ENCODE assay signal across 1 cellular context in the genomic region with DNA sequence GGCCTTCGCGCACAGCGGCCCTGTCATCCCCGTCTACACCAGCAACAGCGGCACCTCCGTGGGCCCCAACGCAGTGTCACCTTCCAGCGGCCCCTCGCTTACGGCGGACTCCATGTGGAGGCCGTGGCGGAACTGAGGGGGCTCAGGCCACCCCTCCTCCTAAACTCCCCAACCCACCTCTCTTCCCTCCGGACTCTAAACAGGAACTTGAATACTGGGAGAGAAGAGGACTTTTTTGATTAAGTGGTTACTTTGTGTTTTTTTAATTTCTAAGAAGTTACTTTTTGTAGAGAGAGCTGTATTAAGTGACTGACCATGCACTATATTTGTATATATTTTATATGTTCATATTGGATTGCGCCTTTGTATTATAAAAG.
TF ChIP-seq lines count a peak whose summit lies in the region.

No MANE protein-coding gene starts in this region.

TF ChIP-seq in GM12878, 131 proteins besides CTCF, POLR2A, EP300 and RAD21 (continued from another document):
- TF ChIP-seq NFYA (IDR thresholded peaks at IDR 0.05; ENCODE audit: borderline replicate concordance, low read depth, low read length): no peak
- no peak for TF ChIP-seq MAX (IDR thresholded peaks at IDR 0.05; ENCODE audit: low read depth, low read length)
- no peak for TF ChIP-seq NR2C1 (IDR thresholded peaks at IDR 0.05)
- TF ChIP-seq ASH2L (IDR thresholded peaks at IDR 0.05; ENCODE audit: borderline replicate concordance, low read depth): no peak
- TF ChIP-seq RELB (IDR thresholded peaks at IDR 0.05; ENCODE audit: low read depth): no peak
- no peak for TF ChIP-seq RUNX3 (IDR thresholded peaks at IDR 0.05; ENCODE audit: low read length)
- TF ChIP-seq TBL1XR1 (IDR thresholded peaks at IDR 0.05; ENCODE audit: low read depth, low read length): no peak
- TF ChIP-seq MEF2A (IDR thresholded peaks at IDR 0.05; ENCODE audit: insufficient read depth, low read depth, low read length): no peak
- no peak for TF ChIP-seq USF2 (IDR thresholded peaks at IDR 0.05; ENCODE audit: borderline replicate concordance, low read depth, low read length)
- TF ChIP-seq TAF1 (IDR thresholded peaks at IDR 0.05; ENCODE audit: borderline replicate concordance, low read depth, low read length): no peak
- TF ChIP-seq BRCA1 (IDR thresholded peaks at IDR 0.05; ENCODE audit: low read depth, low read length): no peak
- TF ChIP-seq HDAC6 (IDR thresholded peaks at IDR 0.05; ENCODE audit: unreplicated experiment): no peak
- TF ChIP-seq RELA (IDR thresholded peaks at IDR 0.05; ENCODE audit: borderline replicate concordance, partially characterized antibody): no peak
